Comparison of ENCODE assay signal across 1 cellular context in the genomic region with DNA sequence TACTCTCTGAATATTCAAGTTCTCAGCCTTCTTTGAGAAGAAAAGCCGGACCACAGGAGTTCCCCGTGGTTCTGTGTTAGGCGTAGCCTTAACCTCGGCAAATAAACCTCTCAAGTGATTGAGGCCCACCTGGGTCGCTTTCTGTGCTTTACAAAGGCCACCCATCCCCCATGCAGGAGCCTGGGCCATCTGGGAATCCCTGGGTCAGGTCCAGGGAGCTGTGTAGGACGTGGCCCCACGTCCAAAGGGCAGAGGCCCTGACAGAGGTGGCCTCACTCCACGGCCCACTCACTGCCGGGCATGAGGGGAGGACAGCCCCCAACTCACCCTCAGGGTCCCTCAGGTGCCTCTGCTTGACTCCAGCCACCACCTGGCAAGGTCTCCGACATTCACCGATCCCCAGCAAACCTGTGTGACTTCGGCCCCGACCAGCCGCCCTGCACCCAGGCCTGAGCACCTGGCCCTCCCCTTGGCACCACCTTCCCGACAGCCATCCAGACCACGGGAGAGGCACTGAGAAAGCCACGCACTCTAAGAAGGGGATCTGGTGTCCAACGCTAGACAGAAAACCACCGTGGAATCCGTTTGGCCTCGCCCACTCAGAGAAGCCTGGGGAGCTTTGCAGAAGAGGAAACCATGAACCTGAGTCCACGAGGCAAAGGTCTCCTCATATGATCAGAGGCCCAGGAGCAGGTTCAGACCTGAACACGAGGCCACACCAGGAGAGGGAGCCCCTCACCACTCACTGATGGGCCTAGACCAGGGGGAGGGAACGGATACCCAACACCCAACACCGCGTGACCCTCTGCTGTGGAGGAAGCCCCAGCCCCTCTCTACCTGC.
A peak's percentile ranks its signal among the peaks of the same experiment; 100 is the strongest.
TF ChIP-seq lines count a peak whose summit lies in the region.

No MANE protein-coding gene starts in this region.

TF ChIP-seq in HepG2, 621 proteins besides CTCF, POLR2A, EP300 and RAD21 (continued from another document and continues in another):
- TF ChIP-seq TRAFD1 (CRISPR knock-in tag; IDR thresholded peaks at IDR 0.05; ENCODE audit: borderline replicate concordance) (0 out of 2 replicates have a peak, but pooled peaks have one; percentile 13), NFKBIZ (CRISPR knock-in tag; IDR thresholded peaks at IDR 0.05) (no peak), AGO2 (optimal IDR thresholded peaks at IDR 0.05; ENCODE audit: low read depth, low read length) (peak; percentile 26), ZNF713 (CRISPR knock-in tag; IDR thresholded peaks at IDR 0.05) (no peak), MBD4 (IDR thresholded peaks at IDR 0.05; ENCODE audit: borderline replicate concordance, low read length) (no peak), RFX5 (IDR thresholded peaks at IDR 0.05; ENCODE audit: low read depth, low read length) (peak; percentile 10), CSRNP1 (CRISPR knock-in tag; IDR thresholded peaks at IDR 0.05) (no peak), FOXC1 (CRISPR knock-in tag; IDR thresholded peaks at IDR 0.05; ENCODE audit: borderline replicate concordance) (peak; percentile 60; the same call in 1 of the 2 replicates), STAG1 (CRISPR knock-in tag; IDR thresholded peaks at IDR 0.05) (peak; percentile 72), ZSCAN22 (CRISPR knock-in tag; IDR thresholded peaks at IDR 0.05) (no peak), PAXIP1 (CRISPR knock-in tag; conservative IDR thresholded peaks at IDR 0.05) (peak; percentile 96), TCF7 (IDR thresholded peaks at IDR 0.05; ENCODE audit: low read depth) (peak; percentile 49), AGO1 (IDR thresholded peaks at IDR 0.05; ENCODE audit: low read depth, low read length, poor library complexity, severe bottlenecking) (peak; percentile 37), KLF16 (CRISPR knock-in tag; IDR thresholded peaks at IDR 0.05) (no peak), ZNF20 (CRISPR knock-in tag; IDR thresholded peaks at IDR 0.05) (0 out of 2 replicates have a peak, but pooled peaks have one; percentile 63), PAX8 (CRISPR knock-in tag; IDR thresholded peaks at IDR 0.05; ENCODE audit: borderline replicate concordance) (peak; percentile 94; the same call in 1 of the 2 replicates), ETV5 (CRISPR knock-in tag; IDR thresholded peaks at IDR 0.05; ENCODE audit: borderline replicate concordance) (no peak; the same call in 1 of the 2 replicates), ZNF350 (CRISPR knock-in tag; IDR thresholded peaks at IDR 0.05; ENCODE audit: borderline replicate concordance, low read depth) (peak; percentile 39; the same call in 1 of the 2 replicates), PRDM4 (CRISPR knock-in tag; IDR thresholded peaks at IDR 0.05; ENCODE audit: borderline replicate concordance) (no peak), RARA (CRISPR knock-in tag; IDR thresholded peaks at IDR 0.05) (peak; percentile 83), NCOR1 (IDR thresholded peaks at IDR 0.05; ENCODE audit: borderline replicate concordance, low read length) (peak; percentile 86), NFE2L2 (IDR thresholded peaks at IDR 0.05; ENCODE audit: low read length) (no peak), NBN (conservative IDR thresholded peaks at IDR 0.05) (no peak), CREM (IDR thresholded peaks at IDR 0.05) (peak; percentile 67; the same call in 1 of the 2 replicates), CREM (CRISPR knock-in tag; IDR thresholded peaks at IDR 0.05) (no peak), SAP130 (CRISPR knock-in tag; IDR thresholded peaks at IDR 0.05; ENCODE audit: low read depth) (no peak; the same call in none of the 2 replicates), ZSCAN21 (CRISPR knock-in tag; IDR thresholded peaks at IDR 0.05; ENCODE audit: borderline replicate concordance) (peak; percentile 68), RAD51 (IDR thresholded peaks at IDR 0.05; ENCODE audit: borderline replicate concordance) (no peak), ZNF570 (CRISPR knock-in tag; IDR thresholded peaks at IDR 0.05; ENCODE audit: borderline replicate concordance) (0 out of 2 replicates have a peak, but pooled peaks have one; percentile 78)
- TF ChIP-seq, protein P1, sequence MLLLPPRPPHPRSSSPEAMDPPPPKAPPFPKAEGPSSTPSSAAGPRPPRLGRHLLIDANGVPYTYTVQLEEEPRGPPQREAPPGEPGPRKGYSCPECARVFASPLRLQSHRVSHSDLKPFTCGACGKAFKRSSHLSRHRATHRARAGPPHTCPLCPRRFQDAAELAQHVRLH (CRISPR knock-in tag; IDR thresholded peaks at IDR 0.05; ENCODE audit: borderline replicate concordance, low read depth) = no peak
- TF ChIP-seq, protein P2, sequence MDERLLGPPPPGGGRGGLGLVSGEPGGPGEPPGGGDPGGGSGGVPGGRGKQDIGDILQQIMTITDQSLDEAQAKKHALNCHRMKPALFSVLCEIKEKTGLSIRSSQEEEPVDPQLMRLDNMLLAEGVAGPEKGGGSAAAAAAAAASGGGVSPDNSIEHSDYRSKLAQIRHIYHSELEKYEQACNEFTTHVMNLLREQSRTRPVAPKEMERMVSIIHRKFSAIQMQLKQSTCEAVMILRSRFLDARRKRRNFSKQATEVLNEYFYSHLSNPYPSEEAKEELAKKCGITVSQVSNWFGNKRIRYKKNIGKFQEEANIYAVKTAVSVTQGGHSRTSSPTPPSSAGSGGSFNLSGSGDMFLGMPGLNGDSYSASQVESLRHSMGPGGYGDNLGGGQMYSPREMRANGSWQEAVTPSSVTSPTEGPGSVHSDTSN (CRISPR knock-in tag; IDR thresholded peaks at IDR 0.05) = no peak
- TF ChIP-seq, protein P3, sequence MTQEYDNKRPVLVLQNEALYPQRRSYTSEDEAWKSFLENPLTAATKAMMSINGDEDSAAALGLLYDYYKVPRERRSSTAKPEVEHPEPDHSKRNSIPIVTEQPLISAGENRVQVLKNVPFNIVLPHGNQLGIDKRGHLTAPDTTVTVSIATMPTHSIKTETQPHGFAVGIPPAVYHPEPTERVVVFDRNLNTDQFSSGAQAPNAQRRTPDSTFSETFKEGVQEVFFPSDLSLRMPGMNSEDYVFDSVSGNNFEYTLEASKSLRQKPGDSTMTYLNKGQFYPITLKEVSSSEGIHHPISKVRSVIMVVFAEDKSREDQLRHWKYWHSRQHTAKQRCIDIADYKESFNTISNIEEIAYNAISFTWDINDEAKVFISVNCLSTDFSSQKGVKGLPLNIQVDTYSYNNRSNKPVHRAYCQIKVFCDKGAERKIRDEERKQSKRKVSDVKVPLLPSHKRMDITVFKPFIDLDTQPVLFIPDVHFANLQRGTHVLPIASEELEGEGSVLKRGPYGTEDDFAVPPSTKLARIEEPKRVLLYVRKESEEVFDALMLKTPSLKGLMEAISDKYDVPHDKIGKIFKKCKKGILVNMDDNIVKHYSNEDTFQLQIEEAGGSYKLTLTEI (CRISPR knock-in tag; conservative IDR thresholded peaks at IDR 0.05) = no peak
- TF ChIP-seq, protein P4, sequence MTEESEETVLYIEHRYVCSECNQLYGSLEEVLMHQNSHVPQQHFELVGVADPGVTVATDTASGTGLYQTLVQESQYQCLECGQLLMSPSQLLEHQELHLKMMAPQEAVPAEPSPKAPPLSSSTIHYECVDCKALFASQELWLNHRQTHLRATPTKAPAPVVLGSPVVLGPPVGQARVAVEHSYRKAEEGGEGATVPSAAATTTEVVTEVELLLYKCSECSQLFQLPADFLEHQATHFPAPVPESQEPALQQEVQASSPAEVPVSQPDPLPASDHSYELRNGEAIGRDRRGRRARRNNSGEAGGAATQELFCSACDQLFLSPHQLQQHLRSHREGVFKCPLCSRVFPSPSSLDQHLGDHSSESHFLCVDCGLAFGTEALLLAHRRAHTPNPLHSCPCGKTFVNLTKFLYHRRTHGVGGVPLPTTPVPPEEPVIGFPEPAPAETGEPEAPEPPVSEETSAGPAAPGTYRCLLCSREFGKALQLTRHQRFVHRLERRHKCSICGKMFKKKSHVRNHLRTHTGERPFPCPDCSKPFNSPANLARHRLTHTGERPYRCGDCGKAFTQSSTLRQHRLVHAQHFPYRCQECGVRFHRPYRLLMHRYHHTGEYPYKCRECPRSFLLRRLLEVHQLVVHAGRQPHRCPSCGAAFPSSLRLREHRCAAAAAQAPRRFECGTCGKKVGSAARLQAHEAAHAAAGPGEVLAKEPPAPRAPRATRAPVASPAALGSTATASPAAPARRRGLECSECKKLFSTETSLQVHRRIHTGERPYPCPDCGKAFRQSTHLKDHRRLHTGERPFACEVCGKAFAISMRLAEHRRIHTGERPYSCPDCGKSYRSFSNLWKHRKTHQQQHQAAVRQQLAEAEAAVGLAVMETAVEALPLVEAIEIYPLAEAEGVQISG (CRISPR knock-in tag; IDR thresholded peaks at IDR 0.05) = 0 out of 2 replicates have a peak, but pooled peaks have one; percentile 44
- TF ChIP-seq, protein P5, sequence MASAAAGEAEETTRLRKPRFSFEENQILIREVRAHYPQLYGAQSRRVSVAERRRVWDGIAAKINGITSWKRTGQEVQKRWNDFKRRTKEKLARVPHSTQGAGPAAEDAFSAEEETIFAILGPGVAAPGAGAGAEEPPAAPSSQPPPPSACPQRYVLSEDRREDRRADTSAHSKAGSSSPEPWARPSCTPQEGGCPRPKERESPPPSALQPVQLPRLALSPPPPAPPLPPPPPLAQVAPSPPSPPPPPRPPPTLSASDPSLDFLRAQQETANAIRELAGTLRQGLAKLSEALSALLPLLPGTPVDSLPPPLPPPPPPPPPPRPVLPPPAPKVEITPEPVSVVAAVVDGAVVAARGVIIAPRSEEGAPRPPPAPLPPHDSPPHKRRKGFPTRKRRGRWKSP (CRISPR knock-in tag; IDR thresholded peaks at IDR 0.05) = no peak
